In the genomic region with DNA sequence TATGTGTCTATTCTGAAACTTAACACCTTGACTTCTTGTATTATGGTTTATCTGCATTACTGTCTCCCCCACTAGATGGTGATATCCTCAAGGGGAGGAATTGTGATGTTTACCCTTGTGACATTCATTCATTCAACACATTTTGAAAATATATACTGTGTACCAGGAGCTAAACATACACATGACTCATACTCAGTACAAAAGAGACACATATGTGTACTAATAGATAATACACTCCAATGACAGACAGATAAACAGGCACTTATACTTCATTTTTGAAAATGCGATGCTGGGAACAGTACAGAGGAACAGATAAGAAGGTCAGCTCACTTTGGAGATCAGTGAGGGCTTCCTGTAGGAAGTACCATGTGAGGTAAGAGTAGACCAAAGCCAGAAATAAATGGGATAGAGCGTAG, we compare ENCODE assay signal across 8 cellular contexts. TPM values are rescaled to one million over a fixed set of nuclear protein-coding genes. Genes with fewer than 3 reads are reported as not detected.
DNase-seq lines count a peak whose midpoint lies in the region; ATAC-seq, FAIRE-seq and TF ChIP-seq lines count a peak whose summit lies in the region.

No MANE protein-coding gene starts in this region.

- ATAC-seq in GM21717 (IDR thresholded peaks at IDR 0.05; ENCODE audit: unreplicated experiment), result no peak

- peak; percentile 13 for FAIRE-seq in keratinocyte (lab: Jason Lieb, UNC)
- FAIRE-seq in GM19239 (lab: Jason Lieb, UNC), result no peak

- no peaks in the 10 kb centered on the region for H3K4me1 ChIP-seq in keratinocyte (ENCODE audit: control insufficient read depth, extremely low read depth, insufficient read depth, low read length)

- no peak overlapping the region for H3K4me2 ChIP-seq in keratinocyte (ENCODE audit: control insufficient read depth, extremely low read depth, insufficient read depth, low read depth, low read length)

- H4K20me1 ChIP-seq in keratinocyte (ENCODE audit: control insufficient read depth, extremely low read depth, insufficient read depth, low read length), result no peaks in the 10 kb centered on the region

- peak; percentile 62 for TF ChIP-seq CTCF in HFF-Myc (IDR thresholded peaks at IDR 0.05; ENCODE audit: low read depth, low read length, missing control alignments)
- TF ChIP-seq CTCF in keratinocyte (optimal IDR thresholded peaks at IDR 0.05 in 1 of 3, IDR thresholded peaks at IDR 0.05 in 1 of 3, conservative IDR thresholded peaks at IDR 0.05 in 1 of 3; ENCODE audit: extremely low read depth in 1 of 3, insufficient read depth in 2 of 3, low read length in 3 of 3), result peak in 2 of 3 experiments; percentile 39 to 68

- H3K27me3 ChIP-seq in keratinocyte (ENCODE audit: control insufficient read depth, extremely low read depth, insufficient read depth, low read length), result no peaks in the 10 kb centered on the region

- H3K4me3 ChIP-seq in HFF-Myc (replicated peaks; ENCODE audit: low read depth, low read length), result no peak overlapping the region
- no peak overlapping the region for H3K4me3 ChIP-seq in keratinocyte (ENCODE audit: control insufficient read depth in 2 of 3, extremely low read depth in 1 of 3, insufficient read depth in 2 of 3, low read depth in 1 of 3, low read length in 3 of 3)

- H2AFZ ChIP-seq in keratinocyte (ENCODE audit: control insufficient read depth, low read length), result no peak overlapping the region

- no peak overlapping the region for H3K27ac ChIP-seq in keratinocyte (ENCODE audit: control insufficient read depth, insufficient read depth, low read length)

- H3K9me3 ChIP-seq in keratinocyte (ENCODE audit: control insufficient read depth, low read depth, low read length), result no peaks in the 10 kb centered on the region

- DNase-seq in DMS53 (lab: John Stamatoyannopoulos, UW) (peak; percentile 90), HFF-Myc (ENCODE audit: extremely low read depth, low read depth) (no peak), SK-MEL-5 (ENCODE audit: low read depth, low spot score) (peak; percentile 60), keratinocyte (ENCODE audit: low read depth, low spot score) (no peak), A172 (ENCODE audit: low spot score) (no peak), CD1c-positive myeloid dendritic cell (ENCODE audit: extremely low spot score) (no peak), GM19239 (ENCODE audit: insufficient read length, low spot score) (no peak)

- no peaks in the 10 kb centered on the region for H3K9me1 ChIP-seq in keratinocyte (ENCODE audit: control insufficient read depth, extremely low read depth, insufficient read depth, low read length)

- no peaks in the 10 kb centered on the region for H3K36me3 ChIP-seq in keratinocyte (ENCODE audit: control insufficient read depth in 2 of 2, extremely low read depth in 1 of 2, insufficient read depth in 2 of 2, low read length in 2 of 2)

- H3K79me2 ChIP-seq in keratinocyte (ENCODE audit: control insufficient read depth, insufficient read depth, low read length), result no peaks in the 10 kb centered on the region

- in situ Hi-C loops in SK-MEL-5 (cut with HindIII; ENCODE audit: low pct_unique_long_range_greater_than_20kb, low sequenced_read_pairs), result no loop called here

- dilution Hi-C loops in keratinocyte (cut with MboI; ENCODE audit: extremely low pct_ligation_motif_present, low sequenced_read_pairs), result no loop called here

- H3K9ac ChIP-seq in keratinocyte (ENCODE audit: control insufficient read depth, extremely low read depth, insufficient read depth, low read length), result no peak overlapping the region

RNA-seq across cellular contexts. Expression of a gene that starts 8.9 kb away (rescaled TPM):
- 19.8 and 20.4 TPM in 2 replicates for total RNA-seq in SK-MEL-5 (2014; rRNA removed; shearing (Covaris generic))
- 13.4 and 19.1 TPM in 2 replicates for polyA plus RNA-seq in SK-MEL-5 (2015; cell fraction: cytosol; rRNA removed)
- 45.1 and 54.9 TPM in 2 replicates for polyA plus RNA-seq in SK-MEL-5 (2015; cell fraction: nucleus; rRNA removed)
- 23.3 to 44.4 TPM (median 43.8 TPM) in 3 replicates for polyA plus RNA-seq in keratinocyte
- polyA plus RNA-seq in keratinocyte (2011; ENCODE audit: low read depth), result 10.7 TPM
- 11.8 and 28.3 TPM in 2 replicates for polyA plus RNA-seq in keratinocyte (2011; cell fraction: cytosol; rRNA removed)
- 56.6 and 64.5 TPM in 2 replicates for polyA plus RNA-seq in keratinocyte (2011; cell fraction: nucleus; rRNA removed)
- 12.9 and 25.0 TPM in 2 replicates for polyA plus RNA-seq in keratinocyte (2012; ENCODE audit: low replicate concordance)
- 35.6 to 159 TPM (median 115 TPM) in 3 replicates for polyA minus RNA-seq in keratinocyte
- polyA minus RNA-seq in keratinocyte (2011; cell fraction: cytosol; rRNA and poly(A)+ RNA removed), result 22.8 TPM
- 37.8 and 125 TPM in 2 replicates for polyA minus RNA-seq in keratinocyte (2011; cell fraction: nucleus; rRNA and poly(A)+ RNA removed)
- 24.0 and 30.0 TPM in 2 replicates for total RNA-seq in A172 (2014; rRNA removed; shearing (Covaris generic))

Comparison
In these comparisons a context has a peak if more than half of its experiments do, and no peak if none do; other contexts are left out.
1. DNase-seq: peak in DMS53 (single experiment) and SK-MEL-5 (single experiment); none in HFF-Myc (single experiment), keratinocyte (single experiment), A172 (single experiment), CD1c-positive myeloid dendritic cell (single experiment) and GM19239 (single experiment).